In the genomic region with DNA sequence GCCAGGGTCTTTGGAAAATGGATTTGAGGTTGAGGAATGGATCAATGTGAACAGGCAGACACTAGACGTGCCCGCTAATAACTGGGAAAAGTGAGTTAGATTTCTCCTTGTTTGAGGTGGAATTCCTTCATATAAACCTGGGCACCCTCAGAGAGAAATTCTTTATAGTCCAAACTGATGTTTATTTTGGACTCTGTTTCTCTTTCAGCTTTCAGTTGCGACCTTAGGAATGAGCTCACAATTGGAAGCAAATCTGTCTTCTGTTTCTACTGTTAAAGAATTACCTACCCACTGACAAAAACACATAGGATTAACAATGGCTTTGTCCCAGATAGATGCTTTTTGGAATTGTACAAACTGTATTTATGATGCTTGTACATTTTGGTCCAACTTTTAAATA, we compare ENCODE assay signal across 2 cellular contexts.
TF ChIP-seq lines count a peak whose summit lies in the region.

No MANE protein-coding gene starts in this region.

TF ChIP-seq in endothelial cell of umbilical vein, 7 proteins besides CTCF, POLR2A, EP300 and RAD21:
- TF ChIP-seq JUN (IDR thresholded peaks at IDR 0.05; ENCODE audit: borderline replicate concordance, insufficient read depth, insufficient read length, low read depth) (no peak), POLR2AphosphoS5 (IDR thresholded peaks at IDR 0.05; ENCODE audit: insufficient read depth, low read depth, low read length) (no peak), GATA2 (IDR thresholded peaks at IDR 0.05; ENCODE audit: insufficient read depth, insufficient read length, low read depth, low read length) (no peak), FOS (IDR thresholded peaks at IDR 0.05; ENCODE audit: borderline replicate concordance, insufficient read depth, low read length) (no peak), MYC (IDR thresholded peaks at IDR 0.05; ENCODE audit: low read depth, low read length) (no peak), EZH2 (IDR thresholded peaks at IDR 0.05; ENCODE audit: borderline replicate concordance, low read depth, low read length, severe bottlenecking) (no peak)
- TF ChIP-seq, protein P1, sequence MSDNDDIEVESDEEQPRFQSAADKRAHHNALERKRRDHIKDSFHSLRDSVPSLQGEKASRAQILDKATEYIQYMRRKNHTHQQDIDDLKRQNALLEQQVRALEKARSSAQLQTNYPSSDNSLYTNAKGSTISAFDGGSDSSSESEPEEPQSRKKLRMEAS (IDR thresholded peaks at IDR 0.05; ENCODE audit: insufficient read depth, insufficient read length), result no peak

TF ChIP-seq in GM23338, 12 proteins besides CTCF, POLR2A, EP300 and RAD21:
- TF ChIP-seq JUNB (IDR thresholded peaks at IDR 0.05; ENCODE audit: unreplicated experiment) (no peak), POLR2AphosphoS5 (IDR thresholded peaks at IDR 0.05; ENCODE audit: low read depth) (no peak)
- TF ChIP-seq, protein P2, sequence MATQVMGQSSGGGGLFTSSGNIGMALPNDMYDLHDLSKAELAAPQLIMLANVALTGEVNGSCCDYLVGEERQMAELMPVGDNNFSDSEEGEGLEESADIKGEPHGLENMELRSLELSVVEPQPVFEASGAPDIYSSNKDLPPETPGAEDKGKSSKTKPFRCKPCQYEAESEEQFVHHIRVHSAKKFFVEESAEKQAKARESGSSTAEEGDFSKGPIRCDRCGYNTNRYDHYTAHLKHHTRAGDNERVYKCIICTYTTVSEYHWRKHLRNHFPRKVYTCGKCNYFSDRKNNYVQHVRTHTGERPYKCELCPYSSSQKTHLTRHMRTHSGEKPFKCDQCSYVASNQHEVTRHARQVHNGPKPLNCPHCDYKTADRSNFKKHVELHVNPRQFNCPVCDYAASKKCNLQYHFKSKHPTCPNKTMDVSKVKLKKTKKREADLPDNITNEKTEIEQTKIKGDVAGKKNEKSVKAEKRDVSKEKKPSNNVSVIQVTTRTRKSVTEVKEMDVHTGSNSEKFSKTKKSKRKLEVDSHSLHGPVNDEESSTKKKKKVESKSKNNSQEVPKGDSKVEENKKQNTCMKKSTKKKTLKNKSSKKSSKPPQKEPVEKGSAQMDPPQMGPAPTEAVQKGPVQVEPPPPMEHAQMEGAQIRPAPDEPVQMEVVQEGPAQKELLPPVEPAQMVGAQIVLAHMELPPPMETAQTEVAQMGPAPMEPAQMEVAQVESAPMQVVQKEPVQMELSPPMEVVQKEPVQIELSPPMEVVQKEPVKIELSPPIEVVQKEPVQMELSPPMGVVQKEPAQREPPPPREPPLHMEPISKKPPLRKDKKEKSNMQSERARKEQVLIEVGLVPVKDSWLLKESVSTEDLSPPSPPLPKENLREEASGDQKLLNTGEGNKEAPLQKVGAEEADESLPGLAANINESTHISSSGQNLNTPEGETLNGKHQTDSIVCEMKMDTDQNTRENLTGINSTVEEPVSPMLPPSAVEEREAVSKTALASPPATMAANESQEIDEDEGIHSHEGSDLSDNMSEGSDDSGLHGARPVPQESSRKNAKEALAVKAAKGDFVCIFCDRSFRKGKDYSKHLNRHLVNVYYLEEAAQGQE (IDR thresholded peaks at IDR 0.05; ENCODE audit: unreplicated experiment), result no peak
